In genomic region chr15:65101418-65101890, GRCh38 we compare ENCODE assay signal across 1 cellular context.
TF ChIP-seq lines count a peak whose summit lies in the region.

No MANE protein-coding gene starts in this region.

TF ChIP-seq in Ishikawa, 13 proteins besides CTCF, POLR2A, EP300 and RAD21 (continued from another document):
- no peak for TF ChIP-seq FOXM1 (IDR thresholded peaks at IDR 0.05; ENCODE audit: borderline replicate concordance, low read depth)
TF ChIP-seq in Ishikawa: peak in this region for 0.
